ENCODE assay signal across 1 cellular context in genomic region chr14:75434557-75435248, GRCh38.
TF ChIP-seq lines count a peak whose summit lies in the region.

No MANE protein-coding gene starts in this region.

TF ChIP-seq in SK-N-SH treated with all-trans-retinoic acid at 6 μM for 48 hours, 23 proteins besides CTCF, POLR2A, EP300 and RAD21 (continued from another document):
- TF ChIP-seq, protein P1, sequence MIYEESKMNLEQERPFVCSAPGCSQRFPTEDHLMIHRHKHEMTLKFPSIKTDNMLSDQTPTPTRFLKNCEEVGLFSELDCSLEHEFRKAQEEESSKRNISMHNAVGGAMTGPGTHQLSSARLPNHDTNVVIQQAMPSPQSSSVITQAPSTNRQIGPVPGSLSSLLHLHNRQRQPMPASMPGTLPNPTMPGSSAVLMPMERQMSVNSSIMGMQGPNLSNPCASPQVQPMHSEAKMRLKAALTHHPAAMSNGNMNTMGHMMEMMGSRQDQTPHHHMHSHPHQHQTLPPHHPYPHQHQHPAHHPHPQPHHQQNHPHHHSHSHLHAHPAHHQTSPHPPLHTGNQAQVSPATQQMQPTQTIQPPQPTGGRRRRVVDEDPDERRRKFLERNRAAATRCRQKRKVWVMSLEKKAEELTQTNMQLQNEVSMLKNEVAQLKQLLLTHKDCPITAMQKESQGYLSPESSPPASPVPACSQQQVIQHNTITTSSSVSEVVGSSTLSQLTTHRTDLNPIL (CRISPR knock-in tag; IDR thresholded peaks at IDR 0.05; ENCODE audit: low read depth): no peak
- TF ChIP-seq PATZ1 (CRISPR knock-in tag; IDR thresholded peaks at IDR 0.05; ENCODE audit: borderline replicate concordance): no peak
- no peak for TF ChIP-seq TOX (CRISPR knock-in tag; IDR thresholded peaks at IDR 0.05; ENCODE audit: borderline replicate concordance)
- TF ChIP-seq RARB (CRISPR knock-in tag; IDR thresholded peaks at IDR 0.05): no peak
